1 cellular context compared by ENCODE assay signal in the genomic region with DNA sequence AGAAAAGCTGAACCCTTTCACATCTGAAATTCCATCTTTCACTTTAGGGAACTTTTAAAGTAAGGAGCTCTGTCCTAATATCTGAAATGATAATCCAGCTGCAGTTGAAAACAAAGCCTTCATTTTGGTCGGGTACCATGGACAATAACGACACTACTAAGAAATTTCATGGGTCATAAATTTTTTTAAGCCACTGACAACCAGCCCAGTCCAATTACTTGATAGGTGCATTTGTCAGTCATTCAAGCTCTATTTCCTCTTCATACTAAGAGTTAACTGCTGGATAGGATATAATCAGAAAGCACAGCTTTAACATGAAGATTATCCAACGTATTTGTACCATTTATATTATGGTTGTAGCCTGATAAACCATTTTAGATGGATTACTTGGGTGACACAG.
TF ChIP-seq lines count a peak whose summit lies in the region.

No MANE protein-coding gene starts in this region.

TF ChIP-seq in SK-N-SH treated with all-trans-retinoic acid at 6 μM for 48 hours, 23 proteins besides CTCF, POLR2A, EP300 and RAD21 (continued from another document):
- TF ChIP-seq PPARA (CRISPR knock-in tag; IDR thresholded peaks at IDR 0.05; ENCODE audit: borderline replicate concordance) (no peak), BACH2 (CRISPR knock-in tag; IDR thresholded peaks at IDR 0.05; ENCODE audit: borderline replicate concordance) (no peak), CSDC2 (CRISPR knock-in tag; IDR thresholded peaks at IDR 0.05) (no peak), OSR1 (CRISPR knock-in tag; IDR thresholded peaks at IDR 0.05) (no peak), ZNF70 (CRISPR knock-in tag; IDR thresholded peaks at IDR 0.05) (no peak), ZFP3 (CRISPR knock-in tag; IDR thresholded peaks at IDR 0.05) (no peak), RARB (CRISPR knock-in tag; IDR thresholded peaks at IDR 0.05) (no peak), SNAI2 (CRISPR knock-in tag; IDR thresholded peaks at IDR 0.05) (no peak), ARNTL (CRISPR knock-in tag; IDR thresholded peaks at IDR 0.05; ENCODE audit: borderline replicate concordance, low read depth) (no peak), ZNF565 (CRISPR knock-in tag; conservative IDR thresholded peaks at IDR 0.05; ENCODE audit: low read depth) (no peak)
- TF ChIP-seq, protein P1, sequence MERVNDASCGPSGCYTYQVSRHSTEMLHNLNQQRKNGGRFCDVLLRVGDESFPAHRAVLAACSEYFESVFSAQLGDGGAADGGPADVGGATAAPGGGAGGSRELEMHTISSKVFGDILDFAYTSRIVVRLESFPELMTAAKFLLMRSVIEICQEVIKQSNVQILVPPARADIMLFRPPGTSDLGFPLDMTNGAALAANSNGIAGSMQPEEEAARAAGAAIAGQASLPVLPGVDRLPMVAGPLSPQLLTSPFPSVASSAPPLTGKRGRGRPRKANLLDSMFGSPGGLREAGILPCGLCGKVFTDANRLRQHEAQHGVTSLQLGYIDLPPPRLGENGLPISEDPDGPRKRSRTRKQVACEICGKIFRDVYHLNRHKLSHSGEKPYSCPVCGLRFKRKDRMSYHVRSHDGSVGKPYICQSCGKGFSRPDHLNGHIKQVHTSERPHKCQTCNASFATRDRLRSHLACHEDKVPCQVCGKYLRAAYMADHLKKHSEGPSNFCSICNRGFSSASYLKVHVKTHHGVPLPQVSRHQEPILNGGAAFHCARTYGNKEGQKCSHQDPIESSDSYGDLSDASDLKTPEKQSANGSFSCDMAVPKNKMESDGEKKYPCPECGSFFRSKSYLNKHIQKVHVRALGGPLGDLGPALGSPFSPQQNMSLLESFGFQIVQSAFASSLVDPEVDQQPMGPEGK (CRISPR knock-in tag; IDR thresholded peaks at IDR 0.05; ENCODE audit: borderline replicate concordance) = no peak
- TF ChIP-seq, protein P2, sequence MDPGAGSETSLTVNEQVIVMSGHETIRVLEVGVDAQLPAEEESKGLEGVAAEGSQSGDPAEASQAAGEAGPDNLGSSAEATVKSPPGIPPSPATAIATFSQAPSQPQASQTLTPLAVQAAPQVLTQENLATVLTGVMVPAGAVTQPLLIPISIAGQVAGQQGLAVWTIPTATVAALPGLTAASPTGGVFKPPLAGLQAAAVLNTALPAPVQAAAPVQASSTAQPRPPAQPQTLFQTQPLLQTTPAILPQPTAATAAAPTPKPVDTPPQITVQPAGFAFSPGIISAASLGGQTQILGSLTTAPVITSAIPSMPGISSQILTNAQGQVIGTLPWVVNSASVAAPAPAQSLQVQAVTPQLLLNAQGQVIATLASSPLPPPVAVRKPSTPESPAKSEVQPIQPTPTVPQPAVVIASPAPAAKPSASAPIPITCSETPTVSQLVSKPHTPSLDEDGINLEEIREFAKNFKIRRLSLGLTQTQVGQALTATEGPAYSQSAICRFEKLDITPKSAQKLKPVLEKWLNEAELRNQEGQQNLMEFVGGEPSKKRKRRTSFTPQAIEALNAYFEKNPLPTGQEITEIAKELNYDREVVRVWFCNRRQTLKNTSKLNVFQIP (CRISPR knock-in tag; IDR thresholded peaks at IDR 0.05; ENCODE audit: borderline replicate concordance, low read depth) = no peak
